11 cellular contexts compared by ENCODE assay signal in genomic region chr10:100349672-100350071, GRCh38. TPM values are rescaled to one million over a fixed set of nuclear protein-coding genes. Genes with fewer than 3 reads are reported as not detected.
A peak's percentile ranks its signal among the peaks of the same experiment; 100 is the strongest.
DNase-seq lines count a peak whose midpoint lies in the region; ATAC-seq and TF ChIP-seq lines count a peak whose summit lies in the region.
"Had no signal": no experiment of that assay in that cellular context is flagged by ENCODE, and none has a peak within 500 bp of the region (broad histone marks: within the 10 kb centered on the region; RNA-seq: fewer than 3 reads in every experiment).

No MANE protein-coding gene starts in this region.

- no peaks in the 10 kb centered on the region for H3K9me2 ChIP-seq in HCT116 (ENCODE audit: insufficient read depth)

- no peak overlapping the region for H3K9ac ChIP-seq in HCT116 (ENCODE audit: low read length)

- no peaks in the 10 kb centered on the region for H3K36me3 Mint-ChIP-seq in CD4-positive, alpha-beta memory T cell

- POLR2A ChIA-PET in AG04449 (lab: Yijun Ruan, JAX) = no interaction called here
- POLR2A ChIA-PET in HCT116 (lab: Charles Lee) = interaction anchor here (0.9 to 2.0 kb wide), 3 partner anchors 16 to 23 kb away, joined by 3 to 5 read pairs (median 4); no protein-coding TSS in a partner anchor
- POLR2A ChIA-PET in CD4-positive, alpha-beta memory T cell (lab: Charles Lee; ENCODE audit: partially characterized antibody) = interaction anchor here (2.1 kb wide), 1 partner anchor 21 kb away, joined by 5 read pairs; no protein-coding TSS in a partner anchor

- H3K4me2 ChIP-seq in HCT116 (ENCODE audit: low read length) = peak overlapping the region; percentile 95; the same call in 1 of the 2 replicates

- H3K4me1 Mint-ChIP-seq in CD4-positive, alpha-beta memory T cell = peaks cover 9 to 19% (median 15%) of the 10 kb centered on the region in 4 donors

- H3K27me3 Mint-ChIP-seq in CD4-positive, alpha-beta memory T cell = peaks cover 0 to 1% of the 10 kb centered on the region in 2 donors
- H3K27me3 Mint-ChIP-seq: naive B cell had no signal

- TF ChIP-seq CTCF in AG04449 (IDR thresholded peaks at IDR 0.05; ENCODE audit: insufficient read depth, low read length, missing control alignments) = no peak
- no peak for TF ChIP-seq CTCF in HCT116 (IDR thresholded peaks at IDR 0.05 in 2 of 3, conservative IDR thresholded peaks at IDR 0.05 in 1 of 3; ENCODE audit: borderline replicate concordance in 1 of 3, insufficient read depth in 1 of 3, low read depth in 2 of 3, low read length in 2 of 3)
- TF ChIP-seq CTCF in kidney epithelial cell (IDR thresholded peaks at IDR 0.05; ENCODE audit: insufficient read depth, low read length, poor library complexity, severe bottlenecking) = no peak

- no peak for DNase-seq in AG04449 (ENCODE audit: low read depth, low spot score)
- DNase-seq in HCT116 (ENCODE audit: low read depth, low spot score) = no peak
- no peak for DNase-seq in kidney epithelial cell (ENCODE audit: low read depth)
- no peak for DNase-seq in NCI-H524 treated with DMSO at 0.1 percent for 48 hours (lab: John Stamatoyannopoulos, UW)
- DNase-seq in A172 (ENCODE audit: low spot score) = no peak
- DNase-seq in CD4-positive, alpha-beta memory T cell = no peak
- DNase-seq: DMS53, KBM-7, naive B cell had no signal

- TF ChIP-seq POLR2A in HCT116 (IDR thresholded peaks at IDR 0.05; ENCODE audit: borderline replicate concordance, extremely low read depth, insufficient read depth, insufficient read length) = no peak

- CTCF ChIA-PET in AG04449 (lab: Yijun Ruan, JAX) (interaction anchor here (0.9 to 26.3 kb wide), 7 partner anchors 9 to 163 kb away, joined by 3 to 538 read pairs (median 13); partner anchors contain the start of gene SEC31B), HCT116 (lab: Charles Lee) (no interaction called here)
- CTCF ChIA-PET in CD4-positive, alpha-beta memory T cell (lab: Charles Lee; ENCODE audit: partially characterized antibody) = interaction anchor here (0.6 to 3.2 kb wide), 7 partner anchors 8 to 159 kb away, joined by 3 to 17 read pairs (median 3); no protein-coding TSS in a partner anchor

- H3K9me3 Mint-ChIP-seq in CD4-positive, alpha-beta memory T cell = no peaks in the 10 kb centered on the region
- H3K9me3 Mint-ChIP-seq: naive B cell had no signal

- no peaks in the 10 kb centered on the region for H3K9me3 ChIP-seq in HCT116 (ENCODE audit: control insufficient read depth in 1 of 2, insufficient read depth in 1 of 2, low read depth in 1 of 2, low read length in 2 of 2)
- H3K9me3 ChIP-seq in CD4-positive, alpha-beta memory T cell (ENCODE audit: control insufficient read depth in 1 of 2, low read length in 2 of 2) = no peaks in the 10 kb centered on the region

- H3K36me3 ChIP-seq in HCT116 (ENCODE audit: control insufficient read depth in 1 of 2, insufficient read depth in 2 of 2, low read length in 2 of 2) = peaks cover 61 to 65% of the 10 kb centered on the region in 2 experiments
- H3K36me3 ChIP-seq in kidney epithelial cell (ENCODE audit: control insufficient read depth, insufficient read depth, low read length) = peaks cover 5% of the 10 kb centered on the region
- no peaks in the 10 kb centered on the region for H3K36me3 ChIP-seq in CD4-positive, alpha-beta memory T cell (ENCODE audit: insufficient read depth, low read length)

- TF ChIP-seq RAD21 in HCT116 (IDR thresholded peaks at IDR 0.05; ENCODE audit: low read depth) = no peak

- H2AFZ ChIP-seq in HCT116 (ENCODE audit: low read depth, low read length, poor library complexity, severe bottlenecking) = no peak overlapping the region

- peak overlapping the region; percentile 84 for H3K4me3 ChIP-seq in AG04449 (ENCODE audit: low read depth, low read length)
- H3K4me3 ChIP-seq in HCT116 (replicated peaks in 1 of 2; ENCODE audit: low read depth in 1 of 2, low read length in 2 of 2) = no peak overlapping the region
- H3K4me3 ChIP-seq in kidney epithelial cell (ENCODE audit: low read depth, low read length) = peak overlapping the region; percentile 91
- no peak overlapping the region for H3K4me3 ChIP-seq in CD4-positive, alpha-beta memory T cell (ENCODE audit: low read length in 2 of 2)

- H3K27ac Mint-ChIP-seq in CD4-positive, alpha-beta memory T cell = no peak overlapping the region
- H3K27ac Mint-ChIP-seq: naive B cell had no signal

- no peak overlapping the region for H3K4me3 Mint-ChIP-seq in CD4-positive, alpha-beta memory T cell

- H3K27ac ChIP-seq in HCT116 (ENCODE audit: low read depth, low read length) (peak overlapping the region; percentile 96; the same call in 1 of the 2 replicates), angular gyrus (ENCODE audit: low read depth, low read length) (peak overlapping the region; percentile 70)
- H3K27ac ChIP-seq in CD4-positive, alpha-beta memory T cell (ENCODE audit: low read depth, low read length) = no peak overlapping the region

- RAD21 ChIA-PET in HCT116 (lab: Charles Lee; ENCODE audit: low non-redundant PET in 1 of 2, low total read pairs in 2 of 2, uncharacterized antibody in 2 of 2, unreplicated experiment in 2 of 2) = no interaction called here

- BruUV-seq in HCT116 (replicated peaks; lab: Mats Ljungman, UMichigan) = no TSS peak

- peaks cover 41% of the 10 kb centered on the region in 2 experiments for H3K4me1 ChIP-seq in HCT116 (ENCODE audit: control insufficient read depth in 1 of 2, insufficient read depth in 2 of 2, low read length in 2 of 2)
- H3K4me1 ChIP-seq in CD4-positive, alpha-beta memory T cell (ENCODE audit: insufficient read depth, low read length) = peaks cover 14% of the 10 kb centered on the region

- intact Hi-C loops in HCT116 (cut with micrococcal nuclease) = loop anchor here (10.0 kb wide), 1 partner anchor 665 kb away; no protein-coding TSS in a partner anchor
- intact Hi-C loops in CD4-positive, alpha-beta memory T cell (cut with micrococcal nuclease) = no loop called here

- H3K27me3 ChIP-seq in HCT116 (ENCODE audit: insufficient read depth, low read length) (no peaks in the 10 kb centered on the region), kidney epithelial cell (ENCODE audit: control insufficient read depth, insufficient read depth, low read length) (no peaks in the 10 kb centered on the region)
- no peaks in the 10 kb centered on the region for H3K27me3 ChIP-seq in CD4-positive, alpha-beta memory T cell (ENCODE audit: insufficient read depth, low read length)

- H4K20me1 ChIP-seq in HCT116 (ENCODE audit: insufficient read depth) = no peaks in the 10 kb centered on the region

- ATAC-seq in HCT116 = no peak
- no peak for ATAC-seq in GM18520 (IDR thresholded peaks at IDR 0.05; ENCODE audit: unreplicated experiment)

- H3K79me2 ChIP-seq in HCT116 (ENCODE audit: insufficient read depth, low read length) = peaks cover 74% of the 10 kb centered on the region

TF ChIP-seq in HCT116, 20 proteins besides CTCF, POLR2A, EP300 and RAD21:
- TF ChIP-seq SRF (IDR thresholded peaks at IDR 0.05; ENCODE audit: low read depth) (no peak), EZH2phosphoT487 (IDR thresholded peaks at IDR 0.05; ENCODE audit: borderline replicate concordance) (no peak), ELF1 (IDR thresholded peaks at IDR 0.05; ENCODE audit: borderline replicate concordance, low read depth) (no peak), MAX (IDR thresholded peaks at IDR 0.05) (no peak), JUND (IDR thresholded peaks at IDR 0.05) (no peak), TCF7L2 (IDR thresholded peaks at IDR 0.05; ENCODE audit: borderline replicate concordance, extremely low read depth, insufficient read depth, insufficient read length) (no peak), CBX3 (IDR thresholded peaks at IDR 0.05; ENCODE audit: low read depth) (no peak), YY1 (IDR thresholded peaks at IDR 0.05; ENCODE audit: extremely low read depth, insufficient replicate concordance, low read depth, low read length) (no peak)

RNA-seq across cellular contexts. Expression of gene SCD, which starts 2.6 kb away (rescaled TPM):
- 652 TPM for total RNA-seq in HCT116 (2021; ENCODE audit: unreplicated experiment)
- polyA plus RNA-seq in HCT116 (2012) = 312 and 348 TPM in 2 replicates
- total RNA-seq in kidney epithelial cell = 273 and 288 TPM in 2 replicates
- total RNA-seq in A172 (2014; rRNA removed; shearing (Covaris generic)) = 249 and 398 TPM in 2 replicates
- under 1 TPM; 0.61 to 1.00 TPM for total RNA-seq in CD4-positive, alpha-beta memory T cell
- 1 to 10 TPM in 1 of 2 donors, under 1 TPM in 1; 0.77 to 1.4 TPM for polyA plus RNA-seq in CD4-positive, alpha-beta memory T cell

RNA-seq across cellular contexts. Expression of gene PKD2L1, which starts 19.6 kb away (rescaled TPM):
- total RNA-seq in HCT116 (2021; ENCODE audit: unreplicated experiment) (0.17 TPM), kidney epithelial cell (not detected in 2 replicates)
- polyA plus RNA-seq in HCT116 (2012) = 0.09 and 0.15 TPM in 2 replicates
- not detected in 2 replicates for total RNA-seq in A172 (2014; rRNA removed; shearing (Covaris generic))
- not detected for total RNA-seq in CD4-positive, alpha-beta memory T cell
- not detected for polyA plus RNA-seq in CD4-positive, alpha-beta memory T cell

Comparison
In these comparisons a context has a peak if more than half of its experiments do, and no peak if none do; other contexts are left out.
1. H3K4me3 ChIP-seq: peak in AG04449 (single experiment) and kidney epithelial cell (single experiment); none in HCT116 (0 of 2) and CD4-positive, alpha-beta memory T cell (0 of 2).
2. RNA of gene SCD, which starts 2.6 kb away (total RNA-seq): 652 TPM in HCT116 (single experiment), 273 to 288 TPM in kidney epithelial cell and 249 to 398 TPM in A172; 0.61 to 1.00 TPM in CD4-positive, alpha-beta memory T cell; every median in the first group is over 100 times any median in the second.